Comparison of ENCODE assay signal across 18 cellular contexts in genomic region chr1:53420331-53420730, GRCh38. TPM values are rescaled to one million over a fixed set of nuclear protein-coding genes. Genes with fewer than 3 reads are reported as not detected.
DNase-seq lines count a peak whose midpoint lies in the region; ATAC-seq lines count a peak whose summit lies in the region.
"Had no signal": no experiment of that assay in that cellular context is flagged by ENCODE, and none has a peak within 500 bp of the region (broad histone marks: within the 10 kb centered on the region; RNA-seq: fewer than 3 reads in every experiment).

No MANE protein-coding gene starts in this region.

- ATAC-seq in HG03196 (IDR thresholded peaks at IDR 0.05; ENCODE audit: unreplicated experiment) (no peak), HG03565 (IDR thresholded peaks at IDR 0.05; ENCODE audit: unreplicated experiment) (no peak)
- ATAC-seq: CD8-positive, alpha-beta T cell had no signal

- DNase-seq in EL: peak; percentile 38
- peak; percentile 42 for DNase-seq in amniotic epithelial cell (ENCODE audit: low read depth)
- peak; percentile 32 for DNase-seq in astrocyte of the hippocampus (ENCODE audit: low read depth, low spot score)
- DNase-seq in activated CD8-positive, alpha-beta memory T cell treated with anti-CD3 and anti-CD28 coated beads for 24 hours: no peak
- DNase-seq in G401 (ENCODE audit: low spot score): no peak
- DNase-seq: Caco-2; CD4-positive, CD25-positive, alpha-beta regulatory T cell; CD8-positive, alpha-beta T cell; DMS153; DND-41; GM23248; H7; HCEC 1CT had no signal

- in situ Hi-C loops in G401 (cut with HindIII; ENCODE audit: low sequenced_read_pairs): no loop called here

RNA-seq across cellular contexts. Expression of gene DMRTB1, which starts 38.9 kb away (rescaled TPM):
- not detected in 2 replicates for total RNA-seq in G401 (2014; rRNA removed; shearing (Covaris generic))
- total RNA-seq: A172; A673; B cell; Caco-2; CD4-positive, CD25-positive, alpha-beta regulatory T cell; CD8-positive, alpha-beta T cell; GM23248 had no signal

Comparison
In these comparisons a context has a peak if more than half of its experiments do, and no peak if none do; other contexts are left out.
1. DNase-seq: peak in EL (single experiment), amniotic epithelial cell (single experiment) and astrocyte of the hippocampus (single experiment); none in activated CD8-positive, alpha-beta memory T cell treated with anti-CD3 and anti-CD28 coated beads for 24 hours (single experiment) and G401 (single experiment).